In the genomic region with DNA sequence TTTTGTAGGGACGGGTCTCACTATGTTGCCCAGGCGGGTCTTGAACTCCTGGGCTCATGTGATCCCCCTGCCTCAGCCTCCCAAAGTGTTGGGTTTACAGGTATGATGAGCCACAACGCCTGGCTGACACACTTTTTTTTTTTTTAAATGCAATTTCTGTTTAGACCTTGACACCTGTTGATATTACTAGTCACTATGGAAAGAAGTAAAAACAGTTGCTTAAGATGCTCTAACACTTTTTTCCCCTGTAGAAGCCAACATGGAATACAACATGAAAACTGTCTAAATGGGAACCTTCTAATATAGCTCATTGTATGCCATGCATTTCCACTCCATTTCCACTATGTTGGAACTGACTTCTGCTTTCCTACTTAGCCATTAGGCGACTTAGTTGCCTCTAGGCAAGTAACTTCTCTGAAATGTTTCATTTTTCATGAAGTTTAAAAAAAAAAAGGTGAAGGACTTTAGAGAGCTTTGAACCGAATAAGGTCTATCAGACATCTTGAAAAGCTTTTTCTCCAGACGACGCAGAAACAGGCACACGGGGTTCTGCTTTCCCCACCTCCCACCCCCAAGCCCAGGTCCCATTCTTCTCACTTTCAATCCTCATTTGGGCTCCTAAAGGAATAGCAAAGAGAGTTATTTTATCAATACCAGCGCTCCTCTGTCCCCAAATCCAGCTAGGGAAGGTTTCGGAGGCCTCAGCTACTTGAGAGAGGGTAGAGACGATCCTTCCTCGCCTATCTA, we compare ENCODE assay signal across 8 cellular contexts. TPM values are rescaled to one million over a fixed set of nuclear protein-coding genes. Genes with fewer than 3 reads are reported as not detected.
DNase-seq lines count a peak whose midpoint lies in the region; ATAC-seq and TF ChIP-seq lines count a peak whose summit lies in the region.

No MANE protein-coding gene starts in this region.

- H2BK120ac ChIP-seq in mesenchymal stem cell (ENCODE audit: low read depth, low read length), result peak overlapping the region; percentile 45

- DNase-seq in CD1c-positive myeloid dendritic cell (ENCODE audit: extremely low spot score) (peak; percentile 68), NT2/D1 (ENCODE audit: low read depth, low spot score) (no peak), chondrocyte (ENCODE audit: low spot score) (no peak), mesenchymal stem cell (no peak), uterus (no peak), iPS-NIHi7 (ENCODE audit: extremely low spot score) (no peak), T-helper 9 cell (no peak)

- H3K4me1 ChIP-seq in NT2/D1 (ENCODE audit: insufficient read depth, insufficient read length) (no peaks in the 10 kb centered on the region), mesenchymal stem cell (ENCODE audit: control insufficient read depth, insufficient read depth, low read depth, low read length) (peaks cover 2% of the 10 kb centered on the region), uterus (no peaks in the 10 kb centered on the region)

- H3K18ac ChIP-seq in mesenchymal stem cell (ENCODE audit: low read depth in 1 of 2, low read length in 2 of 2), result peak overlapping the region; percentile 92 to 96

- H2BK12ac ChIP-seq in mesenchymal stem cell (ENCODE audit: low read length in 2 of 2), result no peak overlapping the region

- H3K4ac ChIP-seq in mesenchymal stem cell (ENCODE audit: low read depth in 1 of 2, low read length in 2 of 2), result peak overlapping the region; percentile 88 to 99

- peaks cover 4% of the 10 kb centered on the region for H3K79me1 ChIP-seq in mesenchymal stem cell (replicated peaks; ENCODE audit: low read length, poor library complexity, severe bottlenecking)

- H2BK5ac ChIP-seq in mesenchymal stem cell (ENCODE audit: low read depth, low read length, poor library complexity, severe bottlenecking), result peak overlapping the region; percentile 85

- peak overlapping the region; percentile 100 for H3K27ac Mint-ChIP-seq in chondrocyte (ENCODE audit: unreplicated experiment)

- H3K4me3 Mint-ChIP-seq in chondrocyte (ENCODE audit: unreplicated experiment), result peak overlapping the region; percentile 99

- H2AK5ac ChIP-seq in mesenchymal stem cell (ENCODE audit: low read length, severe bottlenecking), result peak overlapping the region; percentile 68

- TF ChIP-seq POLR2A in uterus (IDR thresholded peaks at IDR 0.05), result no peak

- H3K4me2 ChIP-seq in mesenchymal stem cell (ENCODE audit: low read length, poor library complexity, severe bottlenecking), result peak overlapping the region; percentile 53

- intact Hi-C loops in uterus (cut with DNase I; ENCODE audit: low total_unique reads), result no loop called here

- no peaks in the 10 kb centered on the region for H3K9me3 Mint-ChIP-seq in chondrocyte (ENCODE audit: low read depth)

- H3K36me3 Mint-ChIP-seq in chondrocyte (ENCODE audit: low read depth), result peaks cover 2% of the 10 kb centered on the region

- no peak overlapping the region for H2BK15ac ChIP-seq in mesenchymal stem cell (ENCODE audit: low read depth, poor library complexity, severe bottlenecking)

- H3K27me3 ChIP-seq in NT2/D1 (ENCODE audit: insufficient read depth, insufficient read length) (no peaks in the 10 kb centered on the region), mesenchymal stem cell (ENCODE audit: control insufficient read depth in 1 of 2, insufficient read depth in 1 of 2, low read length in 2 of 2) (no peaks in the 10 kb centered on the region), uterus (no peaks in the 10 kb centered on the region)

- peak; percentile 12 for TF ChIP-seq CTCF in chondrocyte (IDR thresholded peaks at IDR 0.05)
- no peak for TF ChIP-seq CTCF in uterus (IDR thresholded peaks at IDR 0.05)

- ATAC-seq in GM21381 (IDR thresholded peaks at IDR 0.05; ENCODE audit: unreplicated experiment), result peak; percentile 8

- H3K27me3 Mint-ChIP-seq in chondrocyte (ENCODE audit: low read depth), result no peaks in the 10 kb centered on the region

- H3K23ac ChIP-seq in mesenchymal stem cell (ENCODE audit: low read length in 2 of 2), result peak overlapping the region in 1 of 2 experiments; percentile 79

- H4K8ac ChIP-seq in mesenchymal stem cell (ENCODE audit: low read length), result peak overlapping the region; percentile 92

- H3K14ac ChIP-seq in mesenchymal stem cell (ENCODE audit: low read length in 2 of 2), result peak overlapping the region; percentile 67 to 96

- H4K91ac ChIP-seq in mesenchymal stem cell (ENCODE audit: low read length), result peak overlapping the region; percentile 92

- H3K27ac ChIP-seq in mesenchymal stem cell (ENCODE audit: low read length, poor library complexity, severe bottlenecking), result peak overlapping the region; percentile 97
- peak overlapping the region; percentile 90 to 91 for H3K27ac ChIP-seq in uterus

- H3K36me3 ChIP-seq in NT2/D1 (ENCODE audit: insufficient read depth, insufficient read length, low read length) (peaks cover 15% of the 10 kb centered on the region), mesenchymal stem cell (ENCODE audit: control insufficient read depth in 1 of 2, insufficient read depth in 2 of 2, low read depth in 1 of 2, low read length in 2 of 2) (peaks cover 0 to under 1% of the 10 kb centered on the region in 2 experiments), uterus (no peaks in the 10 kb centered on the region)

- H3K9ac ChIP-seq in NT2/D1 (ENCODE audit: insufficient read length, low read depth), result peak overlapping the region; percentile 89
- H3K9ac ChIP-seq in mesenchymal stem cell (ENCODE audit: low read length), result peak overlapping the region; percentile 99

- peaks cover 24% of the 10 kb centered on the region for H3K4me1 Mint-ChIP-seq in chondrocyte (ENCODE audit: low read depth)

- H3K4me3 ChIP-seq in NT2/D1 (ENCODE audit: insufficient read length, low read depth), result peak overlapping the region; percentile 67
- peak overlapping the region; percentile 71 to 95 for H3K4me3 ChIP-seq in mesenchymal stem cell (ENCODE audit: insufficient read depth in 1 of 2, low read depth in 1 of 2, low read length in 2 of 2)
- H3K4me3 ChIP-seq in uterus, result peak overlapping the region; percentile 64

- peak overlapping the region; percentile 68 for H2AFZ ChIP-seq in mesenchymal stem cell (ENCODE audit: low read depth, low read length)

- 20% methylated on average over 10 of the region's 12 CpGs for WGBS in mesenchymal stem cell

- no peaks in the 10 kb centered on the region for H3K9me3 ChIP-seq in NT2/D1 (ENCODE audit: insufficient read depth, low read length)
- H3K9me3 ChIP-seq in mesenchymal stem cell (ENCODE audit: control insufficient read depth, low read length), result no peaks in the 10 kb centered on the region
- no peaks in the 10 kb centered on the region for H3K9me3 ChIP-seq in uterus

RNA-seq across cellular contexts. Expression of a gene that starts 0.6 kb away (rescaled TPM):
- 62.7 to 66.9 TPM (median 65.3 TPM) in 3 replicates for total RNA-seq in chondrocyte
- 38.2 TPM for polyA plus RNA-seq in mesenchymal stem cell (2013, experiment 1 of 2)
- 41.3 TPM for polyA plus RNA-seq in mesenchymal stem cell (2013, experiment 2 of 2)
- 10 to 100 TPM; 19.5 to 83.1 (median 46.1) TPM for total RNA-seq in uterus
